8 cellular contexts compared by ENCODE assay signal in genomic region chr19:4970558-4971423, GRCh38. TPM values are rescaled to one million over a fixed set of nuclear protein-coding genes. Genes with fewer than 3 reads are reported as not detected.
DNase-seq lines count a peak whose midpoint lies in the region; ATAC-seq and TF ChIP-seq lines count a peak whose summit lies in the region.

No MANE protein-coding gene starts in this region.

- peaks cover 43% of the 10 kb centered on the region for H4K20me1 ChIP-seq in osteoblast (ENCODE audit: insufficient read depth, low read length)

- peak overlapping the region; percentile 97 for H3K4me2 ChIP-seq in osteoblast (ENCODE audit: insufficient read depth, low read length)

- TF ChIP-seq CTCF in esophagus muscularis mucosa (IDR thresholded peaks at IDR 0.05) (no peak), osteoblast (IDR thresholded peaks at IDR 0.05; ENCODE audit: extremely low read depth, low read depth, low read length) (no peak)

- H2AFZ ChIP-seq in osteoblast (ENCODE audit: low read length), result no peak overlapping the region

- no peak overlapping the region for H3K27ac ChIP-seq in SJSA1
- peak overlapping the region; percentile 74 to 87 (median 82) for H3K27ac ChIP-seq in esophagus muscularis mucosa (replicated peaks in 1 of 4)
- peak overlapping the region; percentile 3 for H3K27ac ChIP-seq in osteoblast (ENCODE audit: low read depth, low read length)

- H3K27me3 ChIP-seq in SJSA1 (replicated peaks), result no peaks in the 10 kb centered on the region
- no peaks in the 10 kb centered on the region for H3K27me3 ChIP-seq in esophagus muscularis mucosa
- no peaks in the 10 kb centered on the region for H3K27me3 ChIP-seq in osteoblast (ENCODE audit: insufficient read depth, low read length)

- 11% methylated on average over 27 of the region's 31 CpGs for WGBS in esophagus muscularis mucosa

- H3K36me3 ChIP-seq in SJSA1 (no peaks in the 10 kb centered on the region; the same call in 1 of the 2 replicates), esophagus muscularis mucosa (no peaks in the 10 kb centered on the region), osteoblast (ENCODE audit: insufficient read depth, low read length) (no peaks in the 10 kb centered on the region)

- no peak for TF ChIP-seq EP300 in esophagus muscularis mucosa (IDR thresholded peaks at IDR 0.05)

- H3K4me1 ChIP-seq in SJSA1 (replicated peaks), result peaks cover 35% of the 10 kb centered on the region
- peaks cover 47 to 71% (median 68%) of the 10 kb centered on the region in 4 donors for H3K4me1 ChIP-seq in esophagus muscularis mucosa
- H3K4me1 ChIP-seq in osteoblast (ENCODE audit: insufficient read depth, low read length), result peaks cover 38% of the 10 kb centered on the region

- H3K79me2 ChIP-seq in osteoblast (ENCODE audit: insufficient read depth, low read length), result peaks cover 61% of the 10 kb centered on the region

- H3K9me3 ChIP-seq in SJSA1 (replicated peaks) (no peaks in the 10 kb centered on the region), esophagus muscularis mucosa (no peaks in the 10 kb centered on the region), osteoblast (ENCODE audit: low read depth, low read length) (no peaks in the 10 kb centered on the region)

- peak; percentile 57 for DNase-seq in NCI-H2171 treated with DMSO at 0.1 percent for 48 hours (lab: John Stamatoyannopoulos, UW)
- DNase-seq in NCI-H2171 (lab: John Stamatoyannopoulos, UW), result no peak
- DNase-seq in SJSA1 (ENCODE audit: low read depth in 1 of 2, low spot score in 2 of 2), result no peak
- DNase-seq in esophagus muscularis mucosa (ENCODE audit: extremely low spot score), result no peak
- DNase-seq in osteoblast (ENCODE audit: insufficient read length, low spot score, missing footprints), result peak; percentile 92
- no peak for DNase-seq in occipital lobe (lab: John Stamatoyannopoulos, UW)
- DNase-seq in head of caudate nucleus, result no peak

- no peak for ATAC-seq in GM18868 (IDR thresholded peaks at IDR 0.05; ENCODE audit: unreplicated experiment)

- H3K4me3 ChIP-seq in SJSA1 (peak overlapping the region; percentile 56), esophagus muscularis mucosa (peak overlapping the region; percentile 72 to 85 (median 76)), osteoblast (ENCODE audit: insufficient read depth, low read length) (peak overlapping the region; percentile 80)

- no peak for TF ChIP-seq POLR2A in esophagus muscularis mucosa (IDR thresholded peaks at IDR 0.05; ENCODE audit: low read depth)

- intact Hi-C loops in esophagus muscularis mucosa (cut with DNase I), result no loop called here
- intact Hi-C loops in head of caudate nucleus (cut with DNase I), result no loop called here

RNA-seq across cellular contexts. Expression of gene KDM4B, which starts 1.9 kb away (rescaled TPM):
- total RNA-seq in SJSA1 (2014; rRNA removed; shearing (Covaris generic)), result 9.1 and 12.8 TPM in 2 replicates
- total RNA-seq in esophagus muscularis mucosa (10 to 100 TPM; 26.0 to 51.2 (median 34.2) TPM), osteoblast (19.7 and 22.1 TPM in 2 replicates), occipital lobe (30.9 TPM)

Comparison
In these comparisons a context has a peak if more than half of its experiments do, and no peak if none do; other contexts are left out.
1. DNase-seq: peak in NCI-H2171 treated with DMSO at 0.1 percent for 48 hours (single experiment) and osteoblast (single experiment); none in NCI-H2171 (single experiment), SJSA1 (0 of 2), esophagus muscularis mucosa (single experiment), occipital lobe (single experiment) and head of caudate nucleus (0 of 42).
2. Peak in every context shown above with its lines, with median percentiles within 50 percentile points of each other: H3K4me3 ChIP-seq.